8 cellular contexts compared by ENCODE assay signal in genomic region chr16:2968368-2968737, GRCh38.
DNase-seq lines count a peak whose midpoint lies in the region; ATAC-seq and TF ChIP-seq lines count a peak whose summit lies in the region.

No MANE protein-coding gene starts in this region.

- H3K36me3 Mint-ChIP-seq in memory B cell = no peaks in the 10 kb centered on the region

- H3K9me3 ChIP-seq in HEK293 (ENCODE audit: control insufficient read depth, insufficient read depth, low read depth, low read length) (no peaks in the 10 kb centered on the region), WERI-Rb-1 (ENCODE audit: severe bottlenecking) (peaks cover 3% of the 10 kb centered on the region)

- no peaks in the 10 kb centered on the region for H3K27me3 ChIP-seq in WERI-Rb-1 (ENCODE audit: insufficient read depth, low read depth, severe bottlenecking)

- peak overlapping the region; percentile 35 for H3K27ac Mint-ChIP-seq in memory B cell

- H3K4me3 Mint-ChIP-seq in memory B cell = peak overlapping the region; percentile 73

- peaks cover 0 to 26% of the 10 kb centered on the region in 2 experiments; a peak in 1 of 3 replicates for H3K36me3 ChIP-seq in HEK293 (ENCODE audit: control insufficient read depth in 2 of 2, insufficient read depth in 1 of 2, low read length in 2 of 2)
- peaks cover 63% of the 10 kb centered on the region for H3K36me3 ChIP-seq in WERI-Rb-1

- no peaks in the 10 kb centered on the region for H3K9me3 Mint-ChIP-seq in memory B cell

- H3K4me1 ChIP-seq in HEK293 (ENCODE audit: control insufficient read depth, insufficient read depth, low read length) = peaks cover 15% of the 10 kb centered on the region

- H3K4me3 ChIP-seq in AG09309 (ENCODE audit: control insufficient read depth, low read depth, low read length) (peak overlapping the region; percentile 55; the same call in 1 of the 2 replicates), HEK293 (ENCODE audit: low read depth, low read length) (no peak overlapping the region), WERI-Rb-1 (ENCODE audit: low read depth, low read length) (peak overlapping the region; percentile 53)

- CTCF ChIA-PET in HEK293 (lab: Yijun Ruan, JAX) = no interaction called here

- H3K27me3 Mint-ChIP-seq in memory B cell = peaks cover 15% of the 10 kb centered on the region

- H3K4me1 Mint-ChIP-seq in memory B cell = peaks cover 25% of the 10 kb centered on the region

- DNase-seq in AG09309 (ENCODE audit: low read depth) (no peak), WERI-Rb-1 (peak; percentile 73), memory B cell (ENCODE audit: low spot score in 2 of 2) (no peak), OCI-M2 (lab: John Stamatoyannopoulos, UW; ENCODE audit: unreplicated experiment) (no peak), epidermal melanocyte (ENCODE audit: insufficient read length, low spot score) (no peak), KG1 (lab: John Stamatoyannopoulos, UW) (no peak)

- ATAC-seq in memory B cell (ENCODE audit: low read depth) (no peak), HG03135 (IDR thresholded peaks at IDR 0.05; ENCODE audit: unreplicated experiment) (no peak)

- POLR2A ChIA-PET in HEK293 (lab: Yijun Ruan, JAX) = no interaction called here

- no peak overlapping the region; the same call in 1 of the 2 replicates for H3K27ac ChIP-seq in HEK293 (ENCODE audit: extremely low read depth, low read depth, low read length)
- H3K27ac ChIP-seq in WERI-Rb-1 = peak overlapping the region; percentile 96

- TF ChIP-seq CTCF in AG09309 (IDR thresholded peaks at IDR 0.05; ENCODE audit: control insufficient read depth, insufficient read depth, low read depth, low read length, missing control alignments) (no peak), HEK293 (tag by site-specific recombination; IDR thresholded peaks at IDR 0.05) (no peak), WERI-Rb-1 (IDR thresholded peaks at IDR 0.05; ENCODE audit: low read depth, low read length) (no peak)

TF ChIP-seq in HEK293, 187 proteins besides CTCF, POLR2A, EP300 and RAD21:
- TF ChIP-seq ZNF701 (tag by site-specific recombination; IDR thresholded peaks at IDR 0.05) (no peak), ZNF169 (tag by site-specific recombination; IDR thresholded peaks at IDR 0.05) (no peak), ZNF645 (tag by site-specific recombination; IDR thresholded peaks at IDR 0.05) (no peak), ZBTB17 (tag by site-specific recombination; IDR thresholded peaks at IDR 0.05) (no peak), ZNF621 (tag by site-specific recombination; IDR thresholded peaks at IDR 0.05) (no peak), ZNF175 (tag by site-specific recombination; IDR thresholded peaks at IDR 0.05) (no peak), KLF1 (tag by site-specific recombination; IDR thresholded peaks at IDR 0.05) (peak; percentile 46)
